ENCODE assay signal across 17 cellular contexts in genomic region chr7:121941836-121942235, GRCh38.
"Had no signal": no experiment of that assay in that cellular context is flagged by ENCODE, and none has a peak within 500 bp of the region (broad histone marks: within the 10 kb centered on the region; RNA-seq: fewer than 3 reads in every experiment).

No MANE protein-coding gene starts in this region.

- H3K36me3 Mint-ChIP-seq: activated naive CD8-positive, alpha-beta T cell had no signal

- H3K4me1 ChIP-seq: heart left ventricle, parathyroid adenoma had no signal

- H3K9ac ChIP-seq: parathyroid adenoma had no signal

- H3K27ac ChIP-seq: dorsolateral prefrontal cortex, heart left ventricle, parathyroid adenoma, stomach, thoracic aorta had no signal

- H3K4me3 ChIP-seq: dorsolateral prefrontal cortex, heart left ventricle, stomach, thoracic aorta had no signal

- H3K27me3 ChIP-seq: heart left ventricle, stomach had no signal

- H3K27me3 Mint-ChIP-seq: T-helper 17 cell had no signal

- DNase-seq: activated CD4-positive, alpha-beta T cell treated with anti-CD3 and anti-CD28 coated beads, Interleukin-2, amount 50 U/mL, for 1 hour; activated CD4-positive, CD25-positive, alpha-beta regulatory T cell; activated gamma-delta T cell; dorsolateral prefrontal cortex; foreskin melanocyte; heart left ventricle; left ventricle myocardium superior; mesendoderm; nephron progenitor cell; retina; stimulated activated CD4-positive, alpha-beta T cell treated with anti-CD3 and anti-CD28 coated beads, Interleukin-15, amount 100 ng/mL, for 24 hours; stimulated activated CD4-positive, alpha-beta T cell treated with anti-CD3 and anti-CD28 coated beads, Interleukin-4, amount 100 ng/mL, for 24 hours; stomach; T-helper 17 cell had no signal

- H3K9me3 ChIP-seq: heart left ventricle, stomach, thoracic aorta had no signal

- H3K4me3 Mint-ChIP-seq: activated naive CD8-positive, alpha-beta T cell; nephron progenitor cell; T-helper 17 cell had no signal

- H3K36me3 ChIP-seq: heart left ventricle, stomach, thoracic aorta had no signal

- H3K9me3 Mint-ChIP-seq: nephron progenitor cell had no signal

- ATAC-seq: heart left ventricle, left ventricle myocardium superior, T-helper 17 cell had no signal

- H3K27ac Mint-ChIP-seq: activated naive CD8-positive, alpha-beta T cell; nephron progenitor cell; T-helper 17 cell had no signal
